Comparison of ENCODE assay signal across 8 cellular contexts in the genomic region with DNA sequence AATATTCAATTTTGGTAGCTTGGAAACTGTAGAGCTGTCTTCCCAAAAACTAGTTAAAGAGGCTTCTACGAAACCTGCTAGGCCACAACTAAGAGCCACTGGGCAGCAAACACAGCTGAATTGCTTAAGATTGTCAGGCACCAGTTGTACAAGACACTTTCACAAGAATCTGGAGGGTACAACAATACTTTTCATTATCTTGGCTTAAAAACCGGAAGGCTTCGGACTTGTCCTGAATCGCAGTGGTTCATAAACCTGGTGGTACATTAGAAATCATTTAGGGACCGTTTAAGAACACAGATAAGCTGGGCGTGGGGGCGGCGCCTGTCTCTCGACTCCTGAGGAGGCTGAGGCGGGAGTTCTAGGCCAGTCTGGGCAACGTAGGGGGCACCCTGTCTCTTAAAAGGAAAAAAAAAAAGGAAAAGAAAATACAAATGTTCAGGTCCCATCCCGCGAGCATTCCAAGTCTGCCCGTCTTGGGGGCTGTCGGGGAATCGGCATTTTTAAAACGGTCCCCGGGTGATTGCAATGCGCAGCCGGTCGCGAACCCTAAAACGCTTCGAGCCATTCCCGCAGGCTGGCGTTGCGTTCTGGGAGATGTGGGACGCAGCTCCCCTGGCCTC. TPM values are rescaled to one million over a fixed set of nuclear protein-coding genes. Genes with fewer than 3 reads are reported as not detected.
DNase-seq lines count a peak whose midpoint lies in the region; ATAC-seq, FAIRE-seq and TF ChIP-seq lines count a peak whose summit lies in the region.

No MANE protein-coding gene starts in this region.

- intact Hi-C loops in PC-3 (cut with micrococcal nuclease) (loop anchor here (10.0 kb wide), 1 partner anchor 292 kb away; no protein-coding TSS in a partner anchor), cardiac septum (cut with DNase I) (loop anchor here (2.0 to 10.0 kb wide), 3 partner anchors 70 to 502 kb away; a partner anchor contains a TSS), pancreas (cut with DNase I) (no loop called here)

- BruUV-seq in PC-3 (replicated peaks; lab: Mats Ljungman, UMichigan): no TSS peak

- peaks cover 7% of the 10 kb centered on the region for H3K27me3 Mint-ChIP-seq in GM23338 (ENCODE audit: insufficient read depth, low read depth, poor library complexity)
- H3K27me3 Mint-ChIP-seq in activated naive CD8-positive, alpha-beta T cell treated with anti-CD3 and anti-CD28 coated beads for 36 hours: no peaks in the 10 kb centered on the region

- WGBS in pancreas, 2 donors: 0 to 1% methylated on average over 28 of the region's 28 CpGs

- peak; percentile 41 for DNase-seq in GM23338 (ENCODE audit: low spot score)
- DNase-seq in PC-3: peak; percentile 16
- DNase-seq in activated naive CD8-positive, alpha-beta T cell treated with anti-CD3 and anti-CD28 coated beads for 36 hours: peak; percentile 50
- DNase-seq in cardiac septum (ENCODE audit: low spot score): peak; percentile 76
- peak in 3 of 6 donors; percentile 23 to 68 (median 36) for DNase-seq in pancreas
- DNase-seq in NCI-H774 (lab: John Stamatoyannopoulos, UW): no peak
- DNase-seq in NCI-H187 treated with DMSO at 0.1 percent for 48 hours (lab: John Stamatoyannopoulos, UW): no peak

- peaks cover 26% of the 10 kb centered on the region for H3K79me2 ChIP-seq in GM23338 (replicated peaks; ENCODE audit: insufficient read depth)
- peaks cover 27% of the 10 kb centered on the region for H3K79me2 ChIP-seq in PC-3 (ENCODE audit: low read length)

- peak overlapping the region; percentile 88 to 96 (median 91) for H3K9ac ChIP-seq in BLaER1 treated with 17β-estradiol and CSF1 and Interleukin-3, amounts not matched to agents 10 nM and 100 nM
- peak overlapping the region; percentile 99 for H3K9ac ChIP-seq in PC-3 (ENCODE audit: low read length)

- 0 out of 2 replicates have a peak, but pooled peaks cover 5% of the 10 kb centered on the region for H3F3A ChIP-seq in GM23338 (replicated peaks; ENCODE audit: low read depth)
- no peaks in the 10 kb centered on the region for H3F3A ChIP-seq in PC-3 (ENCODE audit: low read length, unreplicated experiment)

- CTCF ChIA-PET in PC-3 (lab: Charles Lee): interaction anchor here (0.6 kb wide), 1 partner anchor 380 kb away, joined by 5 read pairs; no protein-coding TSS in a partner anchor

- H3K9me2 ChIP-seq in GM23338 (ENCODE audit: insufficient read depth): no peaks in the 10 kb centered on the region
- H3K9me2 ChIP-seq in PC-3 (replicated peaks; ENCODE audit: low read length): no peaks in the 10 kb centered on the region

- peaks cover 13 to 32% (median 25%) of the 10 kb centered on the region in 11 experiments for H3K36me3 ChIP-seq in BLaER1 treated with 17β-estradiol and CSF1 and Interleukin-3, amounts not matched to agents 10 nM and 100 nM
- H3K36me3 ChIP-seq in GM23338 (ENCODE audit: insufficient read depth) (no peaks in the 10 kb centered on the region), PC-3 (ENCODE audit: low read depth, low read length) (peaks cover 13% of the 10 kb centered on the region), pancreas (peaks cover 0 to 12% (median 0%) of the 10 kb centered on the region in 3 donors)

- POLR2A ChIA-PET in PC-3 (lab: Charles Lee; ENCODE audit: unreplicated experiment): interaction anchor here (0.7 kb wide), 1 partner anchor 272 kb away, joined by 6 read pairs; no protein-coding TSS in a partner anchor

- H3K9me3 ChIP-seq in BLaER1 treated with 17β-estradiol and CSF1 and Interleukin-3, amounts not matched to agents 10 nM and 100 nM (replicated peaks in 1 of 11): no peaks in the 10 kb centered on the region
- H3K9me3 ChIP-seq in PC-3 (ENCODE audit: low read length) (no peaks in the 10 kb centered on the region), pancreas (no peaks in the 10 kb centered on the region)

- peak overlapping the region; percentile 77; the same call in 1 of the 2 replicates for H3K27ac Mint-ChIP-seq in GM23338
- H3K27ac Mint-ChIP-seq in activated naive CD8-positive, alpha-beta T cell treated with anti-CD3 and anti-CD28 coated beads for 36 hours: peak overlapping the region; percentile 92

- peak overlapping the region; percentile 77 to 93 (median 90) for H3K27ac ChIP-seq in BLaER1 treated with 17β-estradiol and CSF1 and Interleukin-3, amounts not matched to agents 10 nM and 100 nM
- H3K27ac ChIP-seq in GM23338 (ENCODE audit: low read depth): peak overlapping the region; percentile 60
- H3K27ac ChIP-seq in PC-3 (ENCODE audit: low read length): peak overlapping the region; percentile 62
- peak overlapping the region; percentile 74 to 83 (median 81) for H3K27ac ChIP-seq in pancreas

- peaks cover 0 to 24% (median 8%) of the 10 kb centered on the region in 11 experiments; a peak in 10 of 22 replicates for H4K20me1 ChIP-seq in BLaER1 treated with 17β-estradiol and CSF1 and Interleukin-3, amounts not matched to agents 10 nM and 100 nM
- H4K20me1 ChIP-seq in GM23338 (replicated peaks; ENCODE audit: insufficient read depth) (0 out of 2 replicates have a peak, but pooled peaks cover 17% of the 10 kb centered on the region), PC-3 (ENCODE audit: low read length) (peaks cover 22% of the 10 kb centered on the region)

- peak overlapping the region; percentile 78 to 98 (median 90) for H3K4me3 ChIP-seq in BLaER1 treated with 17β-estradiol and CSF1 and Interleukin-3, amounts not matched to agents 10 nM and 100 nM
- peak overlapping the region; percentile 82 for H3K4me3 ChIP-seq in GM23338
- peak overlapping the region; percentile 99 for H3K4me3 ChIP-seq in PC-3 (ENCODE audit: low read length)
- H3K4me3 ChIP-seq in pancreas: peak overlapping the region; percentile 72 to 84 (median 78)

- peaks cover 28% of the 10 kb centered on the region for H3K4me1 Mint-ChIP-seq in GM23338
- peaks cover 37% of the 10 kb centered on the region for H3K4me1 Mint-ChIP-seq in activated naive CD8-positive, alpha-beta T cell treated with anti-CD3 and anti-CD28 coated beads for 36 hours

- H3K9me3 Mint-ChIP-seq in GM23338: no peaks in the 10 kb centered on the region
- H3K9me3 Mint-ChIP-seq in activated naive CD8-positive, alpha-beta T cell treated with anti-CD3 and anti-CD28 coated beads for 36 hours: no peaks in the 10 kb centered on the region

- H3K36me3 Mint-ChIP-seq in GM23338 (ENCODE audit: low read depth): peaks cover 16% of the 10 kb centered on the region
- peaks cover 6% of the 10 kb centered on the region for H3K36me3 Mint-ChIP-seq in activated naive CD8-positive, alpha-beta T cell treated with anti-CD3 and anti-CD28 coated beads for 36 hours

- H2AFZ ChIP-seq in GM23338 (peak overlapping the region; percentile 15), PC-3 (ENCODE audit: low read length) (peak overlapping the region; percentile 84)

- no peaks in the 10 kb centered on the region for H3K27me3 ChIP-seq in BLaER1 treated with 17β-estradiol and CSF1 and Interleukin-3, amounts not matched to agents 10 nM and 100 nM
- no peaks in the 10 kb centered on the region for H3K27me3 ChIP-seq in GM23338 (ENCODE audit: insufficient read depth)
- no peaks in the 10 kb centered on the region for H3K27me3 ChIP-seq in PC-3 (ENCODE audit: low read length)
- no peaks in the 10 kb centered on the region for H3K27me3 ChIP-seq in pancreas

- FAIRE-seq in pancreas (lab: Jason Lieb, UNC): no peak

- peaks cover 15 to 28% (median 23%) of the 10 kb centered on the region in 10 experiments for H3K4me1 ChIP-seq in BLaER1 treated with 17β-estradiol and CSF1 and Interleukin-3, amounts not matched to agents 10 nM and 100 nM
- peaks cover 23% of the 10 kb centered on the region for H3K4me1 ChIP-seq in GM23338 (ENCODE audit: insufficient read depth)
- peaks cover 37% of the 10 kb centered on the region for H3K4me1 ChIP-seq in PC-3 (ENCODE audit: insufficient read depth, low read length)
- H3K4me1 ChIP-seq in pancreas: peaks cover 5 to 20% (median 17%) of the 10 kb centered on the region in 3 donors

- peak overlapping the region; percentile 97 for H3K4me3 Mint-ChIP-seq in GM23338
- H3K4me3 Mint-ChIP-seq in activated naive CD8-positive, alpha-beta T cell treated with anti-CD3 and anti-CD28 coated beads for 36 hours: peak overlapping the region; percentile 96

- peak overlapping the region; percentile 70 to 91 (median 85) for H3K4me2 ChIP-seq in BLaER1 treated with 17β-estradiol and CSF1 and Interleukin-3, amounts not matched to agents 10 nM and 100 nM
- H3K4me2 ChIP-seq in GM23338: peak overlapping the region; percentile 77
- H3K4me2 ChIP-seq in PC-3 (ENCODE audit: low read length): peak overlapping the region; percentile 96

- peak; percentile 20 for ATAC-seq in GM23338
- no peak for ATAC-seq in PC-3
- peak; percentile 30 to 47 (median 40) for ATAC-seq in pancreas

- TF ChIP-seq CTCF in GM23338 (conservative IDR thresholded peaks at IDR 0.05; ENCODE audit: low read depth in 2 of 2): no peak
- no peak for TF ChIP-seq CTCF in PC-3 (conservative IDR thresholded peaks at IDR 0.05; ENCODE audit: low read depth, low read length)
- no peak for TF ChIP-seq CTCF in pancreas (IDR thresholded peaks at IDR 0.05)

TF ChIP-seq in GM23338, 12 proteins besides CTCF, POLR2A, EP300 and RAD21 (continues in another document):
- TF ChIP-seq EZH2 (IDR thresholded peaks at IDR 0.05; ENCODE audit: low read depth, unreplicated experiment) (no peak), JUNB (IDR thresholded peaks at IDR 0.05; ENCODE audit: unreplicated experiment) (no peak)

RNA-seq across cellular contexts. Expression of a gene that starts 0.8 kb away (rescaled TPM):
- 65.3 and 81.9 TPM in 2 replicates for total RNA-seq in GM23338 (2014; rRNA removed; shearing (Covaris generic))
- 113 and 116 TPM in 2 replicates for polyA plus RNA-seq in GM23338 (2016; fragmentation: Nextera tagmentation; extraction: Ambion mirVana)
- 143 and 159 TPM in 2 replicates for total RNA-seq in PC-3 (2014; rRNA removed)
- total RNA-seq in activated naive CD8-positive, alpha-beta T cell treated with anti-CD3 and anti-CD28 coated beads for 36 hours: 10 to 100 TPM; 64.3 to 66.4 TPM
- 50.8 TPM for total RNA-seq in cardiac septum
- total RNA-seq in pancreas: 10 to 100 TPM; 22.6 to 39.1 (median 34.2) TPM
- polyA plus RNA-seq in pancreas: 10 to 100 TPM; 35.3 to 66.6 TPM

Comparison
In these comparisons a context has a peak if more than half of its experiments do, and no peak if none do; other contexts are left out.
1. DNase-seq: peak in GM23338 (single experiment), PC-3 (single experiment), activated naive CD8-positive, alpha-beta T cell treated with anti-CD3 and anti-CD28 coated beads for 36 hours (single experiment) and cardiac septum (single experiment); none in NCI-H774 (single experiment) and NCI-H187 treated with DMSO at 0.1 percent for 48 hours (single experiment).
2. intact Hi-C loops: an anchor here in PC-3 (10.0 kb wide) and cardiac septum (2.0 to 10.0 kb wide); none called in pancreas.
3. Peak in every context shown above with its lines, with median percentiles within 50 percentile points of each other: H3K27ac ChIP-seq, H3K4me2 ChIP-seq and H3K4me3 ChIP-seq.